Comparison of ENCODE assay signal across 22 cellular contexts in the genomic region with DNA sequence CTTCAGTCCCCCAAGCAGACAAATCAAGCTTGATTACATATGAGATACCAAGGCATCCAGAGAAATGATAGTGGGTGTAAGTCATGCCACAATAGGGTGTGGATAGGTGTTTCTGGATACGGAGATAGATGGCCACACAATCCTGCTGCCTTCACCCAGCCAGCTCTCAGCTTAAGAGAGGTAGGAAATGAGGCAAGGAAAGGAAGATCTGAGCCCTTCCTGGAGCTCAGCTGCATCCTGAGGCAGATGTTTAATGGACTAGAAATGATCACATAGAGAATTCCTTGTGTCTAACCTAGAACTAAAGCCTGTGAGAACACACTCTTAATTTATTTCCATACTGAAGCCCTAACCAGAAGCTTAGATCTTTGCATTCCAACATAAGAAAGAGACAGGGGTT.
"Had no signal": no experiment of that assay in that cellular context is flagged by ENCODE, and none has a peak within 500 bp of the region (broad histone marks: within the 10 kb centered on the region; RNA-seq: fewer than 3 reads in every experiment).

No MANE protein-coding gene starts in this region.

- FAIRE-seq: keratinocyte had no signal

- H3K27me3 Mint-ChIP-seq: activated CD4-positive, alpha-beta memory T cell treated with anti-CD3 and anti-CD28 coated beads for 36 hours; activated CD8-positive, alpha-beta memory T cell treated with anti-CD3 and anti-CD28 coated beads, Interleukin-2, amount 10 ng/mL, durations not matched to agents 7 days and 5 days; progenitor cell of endocrine pancreas had no signal

- H3K36me3 ChIP-seq: colonic mucosa, esophagus squamous epithelium, right atrium auricular region had no signal

- H3K27ac Mint-ChIP-seq: activated CD4-positive, alpha-beta memory T cell treated with anti-CD3 and anti-CD28 coated beads for 36 hours; activated CD8-positive, alpha-beta memory T cell treated with anti-CD3 and anti-CD28 coated beads, Interleukin-2, amount 10 ng/mL, durations not matched to agents 7 days and 5 days; natural killer cell; progenitor cell of endocrine pancreas had no signal

- H3K4me1 Mint-ChIP-seq: natural killer cell had no signal

- H3K27ac ChIP-seq: colonic mucosa, esophagus squamous epithelium, right atrium auricular region had no signal

- ATAC-seq: activated CD4-positive, CD25-positive, alpha-beta regulatory T cell treated with anti-CD3 and anti-CD28 coated beads, Interleukin-2, amount 50 U/mL, for 24 hours; left lobe of liver; mucosa of descending colon; natural killer cell had no signal

- H3K9me3 Mint-ChIP-seq: activated CD4-positive, alpha-beta memory T cell treated with anti-CD3 and anti-CD28 coated beads for 36 hours had no signal

- H3K9me3 ChIP-seq: colonic mucosa, esophagus squamous epithelium, mucosa of descending colon, right atrium auricular region had no signal

- DNase-seq: activated CD4-positive, alpha-beta memory T cell treated with anti-CD3 and anti-CD28 coated beads for 36 hours; activated CD8-positive, alpha-beta memory T cell treated with anti-CD3 and anti-CD28 coated beads, Interleukin-2, amount 10 ng/mL, durations not matched to agents 7 days and 5 days; activated effector memory CD4-positive, alpha-beta T cell treated with anti-CD3 and anti-CD28 coated beads, Interleukin-2, amount 50 U/mL, for 16 hours; activated T-cell treated with anti-CD3 and anti-CD28 coated beads, Interleukin-2, amount 50 U/mL, for 1 hour; amniotic stem cell; central memory CD4-positive, alpha-beta T cell; colonic mucosa; esophagus squamous epithelium; hippocampal formation; mammary epithelial cell; mucosa of descending colon; natural killer cell; stimulated activated CD4-positive, alpha-beta T cell treated with anti-CD3 and anti-CD28 coated beads, Interleukin-2, amount 100 ng/mL, for 48 hours; stimulated activated naive CD4-positive, alpha-beta T cell; substantia nigra; T-helper 9 cell; trophoblast cell had no signal

- H3K36me3 Mint-ChIP-seq: activated CD4-positive, alpha-beta memory T cell treated with anti-CD3 and anti-CD28 coated beads for 36 hours; activated CD8-positive, alpha-beta memory T cell treated with anti-CD3 and anti-CD28 coated beads, Interleukin-2, amount 10 ng/mL, durations not matched to agents 7 days and 5 days; natural killer cell had no signal

- H3K4me3 ChIP-seq: colonic mucosa, esophagus squamous epithelium, mucosa of descending colon, right atrium auricular region had no signal

- H3K4me3 Mint-ChIP-seq: activated CD4-positive, alpha-beta memory T cell treated with anti-CD3 and anti-CD28 coated beads for 36 hours; activated CD8-positive, alpha-beta memory T cell treated with anti-CD3 and anti-CD28 coated beads, Interleukin-2, amount 10 ng/mL, durations not matched to agents 7 days and 5 days; natural killer cell had no signal

- H3K27me3 ChIP-seq: colonic mucosa, esophagus squamous epithelium, right atrium auricular region had no signal

- H3K4me1 ChIP-seq: colonic mucosa, esophagus squamous epithelium, right atrium auricular region had no signal
